17 cellular contexts compared by ENCODE assay signal in the genomic region with DNA sequence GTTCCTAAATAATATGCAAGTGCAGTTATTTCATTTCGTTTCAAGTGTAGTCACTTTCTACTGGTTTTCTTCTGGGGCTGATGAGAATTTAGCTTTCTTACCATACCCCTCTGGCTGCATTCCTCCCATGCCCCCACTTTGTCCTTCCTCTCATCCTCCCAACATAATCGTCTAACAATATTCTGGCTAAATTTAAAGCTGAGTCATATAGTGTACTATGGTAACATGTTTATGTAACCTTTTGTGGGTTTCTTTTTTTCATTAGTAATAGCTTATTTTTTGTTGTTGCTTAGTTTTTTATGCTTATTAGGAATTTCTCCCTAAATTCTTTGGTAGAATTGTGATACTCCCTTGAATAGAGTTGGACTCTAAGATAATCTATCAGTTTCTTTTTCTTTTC. TPM values are rescaled to one million over a fixed set of nuclear protein-coding genes. Genes with fewer than 3 reads are reported as not detected.
DNase-seq lines count a peak whose midpoint lies in the region; ATAC-seq and TF ChIP-seq lines count a peak whose summit lies in the region.
"Had no signal": no experiment of that assay in that cellular context is flagged by ENCODE, and none has a peak within 500 bp of the region (broad histone marks: within the 10 kb centered on the region; RNA-seq: fewer than 3 reads in every experiment).

No MANE protein-coding gene starts in this region.

- no TSS peak for BruUV-seq in IMR-90 (replicated peaks; lab: Mats Ljungman, UMichigan)

- no CpG with 5 or more reads among the region's 2 CpGs for WGBS in IMR-90 (ENCODE audit: extremely low coverage in 2 of 2, insufficient read length in 1 of 2), 2 experiments

- no peak for TF ChIP-seq RAD21 in IMR-90 (IDR thresholded peaks at IDR 0.05; ENCODE audit: low read length)

- dilution Hi-C loops in IMR-90 (cut with HindIII; ENCODE audit: low sequenced_read_pairs, unreplicated experiment): no loop called here

- no peak overlapping the region for H4K91ac ChIP-seq in IMR-90 (ENCODE audit: insufficient read depth, low read depth, low read length)

- POLR2A ChIA-PET in IMR-90 (lab: Charles Lee; ENCODE audit: unreplicated experiment): interaction anchor here (0.6 kb wide), 1 partner anchor 30 kb away, joined by 7 read pairs; no protein-coding TSS in a partner anchor

- no peak overlapping the region for H2AFZ ChIP-seq in IMR-90 (replicated peaks; ENCODE audit: low read length, poor library complexity)

- CTCF ChIA-PET in IMR-90 (lab: Yijun Ruan, JAX): interaction anchor here (0.6 to 0.9 kb wide), 2 partner anchors 9 to 205 kb away, joined by 3 to 5 read pairs; no protein-coding TSS in a partner anchor

- peaks cover 2% of the 10 kb centered on the region; the same call in 1 of the 2 replicates for H3K9me3 ChIP-seq in IMR-90 (ENCODE audit: control insufficient read depth, insufficient read depth, low read length)
- H3K9me3 ChIP-seq: BLaER1 treated with 17β-estradiol and CSF1 and Interleukin-3, amounts not matched to agents 10 nM and 100 nM; Peyer's patch had no signal

- TF ChIP-seq POLR2A in IMR-90 (IDR thresholded peaks at IDR 0.05; ENCODE audit: low read depth, low read length): no peak
- TF ChIP-seq POLR2A in erythroblast (IDR thresholded peaks at IDR 0.05; ENCODE audit: low read length): no peak

- H3K27ac ChIP-seq in IMR-90 (ENCODE audit: insufficient read depth, low read length) (no peak overlapping the region), foreskin keratinocyte (peak overlapping the region; percentile 55)
- H3K27ac ChIP-seq: BLaER1 treated with 17β-estradiol and CSF1 and Interleukin-3, amounts not matched to agents 10 nM and 100 nM; Peyer's patch had no signal

- H4K8ac ChIP-seq in IMR-90 (ENCODE audit: low read depth in 2 of 2, low read length in 2 of 2): no peak overlapping the region

- peak overlapping the region; percentile 46 for H2BK5ac ChIP-seq in IMR-90 (ENCODE audit: low read depth, low read length, poor library complexity, severe bottlenecking)

- no peak for TF ChIP-seq CTCF in IMR-90 (conservative IDR thresholded peaks at IDR 0.05; ENCODE audit: low read depth, low read length)
- TF ChIP-seq CTCF in astrocyte of the spinal cord (IDR thresholded peaks at IDR 0.05; ENCODE audit: low read depth, low read length): no peak
- no peak for TF ChIP-seq CTCF in foreskin keratinocyte (conservative IDR thresholded peaks at IDR 0.05)

- H3K56ac ChIP-seq in IMR-90 (ENCODE audit: extremely low read depth, insufficient read depth, low read length): 0 out of 2 replicates have a peak overlapping the region, but pooled peaks have one; percentile 22

- peak overlapping the region; percentile 17; the same call in 1 of the 2 replicates for H2BK120ac ChIP-seq in IMR-90 (ENCODE audit: low read depth, low read length)

- H2AK9ac ChIP-seq in IMR-90 (replicated peaks; ENCODE audit: low read depth, low read length, poor library complexity): no peak overlapping the region

- H3K4me1 ChIP-seq in IMR-90 (ENCODE audit: control insufficient read depth, insufficient read depth, low read length) (peaks cover 8% of the 10 kb centered on the region), foreskin keratinocyte (no peaks in the 10 kb centered on the region)
- H3K4me1 ChIP-seq: Peyer's patch had no signal

- H3K4me3 ChIP-seq in IMR-90 (ENCODE audit: insufficient read depth, low read depth, low read length) (no peak overlapping the region), astrocyte of the spinal cord (ENCODE audit: low read depth, low read length) (no peak overlapping the region)
- H3K4me3 ChIP-seq: BLaER1 treated with 17β-estradiol and CSF1 and Interleukin-3, amounts not matched to agents 10 nM and 100 nM; Peyer's patch had no signal

- no peak overlapping the region for H4K5ac ChIP-seq in IMR-90 (ENCODE audit: low read depth, low read length)

- H3K79me1 ChIP-seq in IMR-90 (ENCODE audit: low read depth in 1 of 2, low read length in 2 of 2): no peaks in the 10 kb centered on the region

- intact Hi-C loops in IMR-90 (cut with micrococcal nuclease): no loop called here

- H2AK5ac ChIP-seq in IMR-90 (ENCODE audit: low read depth, low read length): no peak overlapping the region

- H3K4ac ChIP-seq in IMR-90 (ENCODE audit: low read depth, low read length): no peak overlapping the region; the same call in 1 of the 2 replicates

- ATAC-seq in IMR-90 (ENCODE audit: low read depth) (no peak; the same call in 1 of the 2 replicates), foreskin keratinocyte (no peak), HG03469 (IDR thresholded peaks at IDR 0.05; ENCODE audit: unreplicated experiment) (no peak)

- no peak overlapping the region for H3K4me2 ChIP-seq in IMR-90 (ENCODE audit: low read depth, low read length)

- no peaks in the 10 kb centered on the region for H3K9me1 ChIP-seq in IMR-90 (ENCODE audit: insufficient read depth, low read length)

- H3K14ac ChIP-seq in IMR-90 (replicated peaks; ENCODE audit: low read depth, low read length): no peak overlapping the region

- no peak overlapping the region for H2BK15ac ChIP-seq in IMR-90 (ENCODE audit: low read depth, low read length)

- no peak overlapping the region for H3K9ac ChIP-seq in IMR-90 (ENCODE audit: low read depth, low read length)
- H3K9ac ChIP-seq: BLaER1 treated with 17β-estradiol and CSF1 and Interleukin-3, amounts not matched to agents 10 nM and 100 nM had no signal

- H3K18ac ChIP-seq in IMR-90 (ENCODE audit: low read depth, low read length): no peak overlapping the region

- peak; percentile 68 for DNase-seq in EH (ENCODE audit: low read depth)
- peak; percentile 21 for DNase-seq in IMR-90
- peak; percentile 26 for DNase-seq in astrocyte of the spinal cord (ENCODE audit: low read depth, low spot score)
- no peak for DNase-seq in foreskin keratinocyte
- no peak for DNase-seq in erythroblast (lab: John Stamatoyannopoulos, UW)
- DNase-seq in NCI-H187 treated with DMSO at 0.1 percent for 48 hours (lab: John Stamatoyannopoulos, UW): no peak
- no peak for DNase-seq in UCSD-AML1 (lab: John Stamatoyannopoulos, UW; ENCODE audit: unreplicated experiment)
- DNase-seq: CD8-positive, alpha-beta memory T cell; DMS79 treated with DMSO at 0.1 percent for 48 hours; GF-D8; NCI-H1436; NCI-H2081; NCI-H510A treated with DMSO at 0.1 percent for 48 hours; Peyer's patch; SHP77 treated with DMSO at 0.1 percent for 48 hours had no signal

- H3K36me3 ChIP-seq in IMR-90 (ENCODE audit: control insufficient read depth, insufficient read depth, low read length): no peaks in the 10 kb centered on the region
- H3K36me3 ChIP-seq: BLaER1 treated with 17β-estradiol and CSF1 and Interleukin-3, amounts not matched to agents 10 nM and 100 nM; Peyer's patch had no signal

- in situ Hi-C loops in IMR-90 (cut with MboI; ENCODE audit: low sequenced_read_pairs) (loop anchor here (5.0 to 25.0 kb wide), 3 partner anchors 51 to 1783 kb away; partner anchors contain the start of gene SHC4), astrocyte of the spinal cord (cut with HindIII; ENCODE audit: low sequenced_read_pairs) (no loop called here)

- H4K20me1 ChIP-seq in IMR-90 (ENCODE audit: insufficient read depth, low read length): no peaks in the 10 kb centered on the region
- H4K20me1 ChIP-seq: BLaER1 treated with 17β-estradiol and CSF1 and Interleukin-3, amounts not matched to agents 10 nM and 100 nM had no signal

- H3K27me3 ChIP-seq in IMR-90 (ENCODE audit: control insufficient read depth, insufficient read depth, low read length) (no peaks in the 10 kb centered on the region), foreskin keratinocyte (no peaks in the 10 kb centered on the region)
- H3K27me3 ChIP-seq: BLaER1 treated with 17β-estradiol and CSF1 and Interleukin-3, amounts not matched to agents 10 nM and 100 nM; Peyer's patch had no signal

- no peak overlapping the region for H3K23ac ChIP-seq in IMR-90 (ENCODE audit: low read depth, low read length)

- no peak overlapping the region; the same call in 1 of the 2 replicates for H2BK20ac ChIP-seq in IMR-90 (ENCODE audit: low read depth, low read length)

TF ChIP-seq in IMR-90, 13 proteins besides CTCF, POLR2A, EP300 and RAD21:
- no peak for TF ChIP-seq MAZ (IDR thresholded peaks at IDR 0.05; ENCODE audit: borderline replicate concordance, low read depth, low read length)
- peak; percentile 38; the same call in 1 of the 2 replicates for TF ChIP-seq NFE2L2 (IDR thresholded peaks at IDR 0.05; ENCODE audit: low read depth, low read length)

RNA-seq across cellular contexts. Expression of gene DUT, which starts 30.5 kb away (rescaled TPM):
- 18.8 and 30.3 TPM in 2 replicates for total RNA-seq in IMR-90 (2012; rRNA removed)
- 36.4 and 39.9 TPM in 2 replicates for polyA plus RNA-seq in IMR-90 (2012; rRNA removed)
- 39.8 and 45.8 TPM in 2 replicates for polyA plus RNA-seq in IMR-90 (2012; cell fraction: cytosol; rRNA removed)
- polyA plus RNA-seq in IMR-90 (2012; cell fraction: nucleus; rRNA removed; ENCODE audit: low replicate concordance): 38.6 and 56.4 TPM in 2 replicates
- 93.8 and 113 TPM in 2 replicates for total RNA-seq in foreskin keratinocyte
- polyA plus RNA-seq in foreskin keratinocyte: 160 and 193 TPM in 2 replicates

Comparison
In these comparisons a context has a peak if more than half of its experiments do, and no peak if none do; other contexts are left out.
1. DNase-seq: peak in EH (single experiment), IMR-90 (single experiment) and astrocyte of the spinal cord (single experiment); none in foreskin keratinocyte (0 of 2), erythroblast (0 of 2), NCI-H187 treated with DMSO at 0.1 percent for 48 hours (single experiment) and UCSD-AML1 (single experiment).